15 cellular contexts compared by ENCODE assay signal in the genomic region with DNA sequence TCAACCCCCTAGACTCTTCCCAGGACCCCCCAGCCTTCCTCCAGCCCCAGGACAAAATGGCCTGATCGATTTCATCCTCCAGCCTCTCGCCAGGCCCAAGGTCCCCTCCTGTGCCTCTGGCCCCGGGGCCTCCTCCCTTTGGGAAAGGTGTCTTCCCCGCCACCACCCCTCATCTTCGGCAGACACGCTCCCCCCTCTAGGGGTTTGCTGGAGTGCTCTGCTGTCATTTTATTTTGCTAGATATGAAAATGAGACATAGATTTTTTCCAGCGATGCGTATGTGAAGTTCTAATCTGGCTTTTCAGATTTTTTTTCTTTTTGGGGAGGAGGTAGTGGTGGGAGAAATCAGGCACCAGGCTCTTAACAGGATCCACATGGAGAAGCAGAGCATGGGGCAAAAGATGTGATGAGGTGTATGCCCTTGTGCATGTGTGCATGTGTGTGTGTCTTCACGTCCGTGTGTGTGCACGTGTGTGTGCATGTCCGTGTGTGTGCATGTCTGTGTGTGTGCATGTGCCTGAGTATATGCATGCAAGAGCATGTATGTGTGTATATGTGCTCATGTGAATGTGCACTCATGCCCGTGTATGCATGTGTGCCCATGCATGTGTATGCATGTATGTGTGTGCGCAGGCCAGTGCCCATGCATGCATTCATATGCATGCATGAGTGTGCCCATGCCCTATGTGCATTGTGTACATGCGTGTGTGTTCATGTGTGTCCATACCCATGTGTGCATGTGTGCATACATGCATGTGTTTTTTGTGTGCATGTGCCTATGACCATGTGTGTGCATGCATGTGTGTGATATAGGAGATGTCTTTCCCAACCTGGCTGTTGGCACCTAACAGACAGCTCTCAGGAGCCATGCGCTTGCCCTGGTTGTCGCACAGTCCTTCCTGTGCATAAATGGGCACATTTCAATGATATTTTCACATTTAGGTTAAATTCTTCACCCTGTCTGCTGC.
"Had no signal": no experiment of that assay in that cellular context is flagged by ENCODE, and none has a peak within 500 bp of the region (broad histone marks: within the 10 kb centered on the region; RNA-seq: fewer than 3 reads in every experiment).

No MANE protein-coding gene starts in this region.

- H3K4me1 Mint-ChIP-seq: activated naive CD8-positive, alpha-beta T cell treated with anti-CD3 and anti-CD28 coated beads, Interleukin-2, amount 10 ng/mL, durations not matched to agents 7 days and 5 days; stimulated activated memory B cell treated with anti-CD40 and anti-IgM and Interleukin-4, amounts not matched to agents 10 μg/mL and 1 μg/mL and 100 μg/mL, for 72 hours; T-cell had no signal

- H3K4me3 Mint-ChIP-seq: activated naive CD8-positive, alpha-beta T cell treated with anti-CD3 and anti-CD28 coated beads, Interleukin-2, amount 10 ng/mL, durations not matched to agents 7 days and 5 days; naive B cell; stimulated activated memory B cell treated with anti-CD40 and anti-IgM and Interleukin-4, amounts not matched to agents 10 μg/mL and 1 μg/mL and 100 μg/mL, for 72 hours; T-cell had no signal

- H3K9me3 Mint-ChIP-seq: activated naive CD8-positive, alpha-beta T cell treated with anti-CD3 and anti-CD28 coated beads, Interleukin-2, amount 10 ng/mL, durations not matched to agents 7 days and 5 days had no signal

- ATAC-seq: left lung; stimulated activated memory B cell treated with anti-CD40 and anti-IgM and Interleukin-4, amounts not matched to agents 10 μg/mL and 1 μg/mL and 100 μg/mL, for 72 hours; T-cell had no signal

- H3K27ac ChIP-seq: esophagus muscularis mucosa, left lung, vagina had no signal

- H3K36me3 Mint-ChIP-seq: activated naive CD8-positive, alpha-beta T cell treated with anti-CD3 and anti-CD28 coated beads, Interleukin-2, amount 10 ng/mL, durations not matched to agents 7 days and 5 days; stimulated activated memory B cell treated with anti-CD40 and anti-IgM and Interleukin-4, amounts not matched to agents 10 μg/mL and 1 μg/mL and 100 μg/mL, for 72 hours; T-cell had no signal

- H3K27me3 ChIP-seq: vagina had no signal

- FAIRE-seq: bronchial epithelial cell, colon, keratinocyte had no signal

- H3K4me1 ChIP-seq: esophagus muscularis mucosa, left lung, vagina had no signal

- H3K4me3 ChIP-seq: esophagus muscularis mucosa, left lung, vagina had no signal

- DNase-seq: activated CD4-positive, CD25-positive, alpha-beta regulatory T cell treated with anti-CD3 and anti-CD28 coated beads, Interleukin-2, amount 50 U/mL, for 72 hours; activated naive CD4-positive, alpha-beta T cell; activated naive CD8-positive, alpha-beta T cell treated with anti-CD3 and anti-CD28 coated beads, Interleukin-2, amount 10 ng/mL, durations not matched to agents 7 days and 5 days; hippocampal formation; left lung; mammary epithelial cell; naive B cell; T-cell; T1000 had no signal

- H3K36me3 ChIP-seq: esophagus muscularis mucosa, left lung, vagina had no signal

- H3K9me3 ChIP-seq: left lung, vagina had no signal

- H3K27ac Mint-ChIP-seq: activated naive CD8-positive, alpha-beta T cell treated with anti-CD3 and anti-CD28 coated beads, Interleukin-2, amount 10 ng/mL, durations not matched to agents 7 days and 5 days; naive B cell; stimulated activated memory B cell treated with anti-CD40 and anti-IgM and Interleukin-4, amounts not matched to agents 10 μg/mL and 1 μg/mL and 100 μg/mL, for 72 hours; T-cell had no signal
